In genomic region chr15:77810180-77810579, GRCh38 we compare ENCODE assay signal across 22 cellular contexts.
DNase-seq lines count a peak whose midpoint lies in the region; ATAC-seq lines count a peak whose summit lies in the region.
"Had no signal": no experiment of that assay in that cellular context is flagged by ENCODE, and none has a peak within 500 bp of the region (broad histone marks: within the 10 kb centered on the region; RNA-seq: fewer than 3 reads in every experiment).

No MANE protein-coding gene starts in this region.

- ATAC-seq in Right ventricle myocardium inferior (peak; percentile 24), left cardiac atrium (no peak)
- ATAC-seq: A549; natural killer cell; stimulated activated naive CD8-positive, alpha-beta T cell treated with anti-CD3 and anti-CD28 coated beads, Interleukin-15, Interleukin-2, amounts not matched to agents 100 U/mL and 50 U/mL, for 24 hours; T-helper 17 cell had no signal

- intact Hi-C loops in Right ventricle myocardium inferior (cut with DNase I) (no loop called here), left cardiac atrium (cut with DNase I) (no loop called here)

- H3K27ac ChIP-seq in substantia nigra (ENCODE audit: low read depth, low read length, poor library complexity, severe bottlenecking) = no peak overlapping the region
- H3K27ac ChIP-seq: A549, upper lobe of left lung, VCaP had no signal

- no peak for DNase-seq in Right ventricle myocardium inferior (ENCODE audit: missing footprints)
- DNase-seq in left cardiac atrium = no peak
- peak; percentile 22 for DNase-seq in NCI-H526 treated with DMSO at 0.1 percent for 48 hours (lab: John Stamatoyannopoulos, UW)
- DNase-seq in left kidney (ENCODE audit: low read depth, low spot score) = peak; percentile 52
- peak; percentile 4 for DNase-seq in stromal cell of bone marrow (ENCODE audit: low read depth)
- no peak for DNase-seq in KG1 (lab: John Stamatoyannopoulos, UW)
- DNase-seq in substantia nigra (lab: John Stamatoyannopoulos, UW) = no peak
- no peak for DNase-seq in NCI-H146 treated with DMSO at 0.1 percent for 48 hours (lab: John Stamatoyannopoulos, UW; ENCODE audit: unreplicated experiment)
- DNase-seq: activated CD4-positive, alpha-beta memory T cell treated with anti-CD3 and anti-CD28 coated beads for 36 hours; activated naive CD4-positive, alpha-beta T cell treated with Interleukin-2 at 50 U/mL for 16 hours; aorta; CD4-positive, CD25-positive, alpha-beta regulatory T cell; DMS53; GOT3; islet precursor cell; natural killer cell; SHP77; stimulated activated naive CD8-positive, alpha-beta T cell treated with anti-CD3 and anti-CD28 coated beads, Interleukin-15, Interleukin-2, amounts not matched to agents 100 U/mL and 50 U/mL, for 24 hours; T-helper 17 cell; upper lobe of left lung had no signal

Comparison
In these comparisons a context has a peak if more than half of its experiments do, and no peak if none do; other contexts are left out.
1. DNase-seq: peak in NCI-H526 treated with DMSO at 0.1 percent for 48 hours (single experiment), left kidney (single experiment) and stromal cell of bone marrow (single experiment); none in Right ventricle myocardium inferior (single experiment), left cardiac atrium (single experiment), KG1 (single experiment), substantia nigra (0 of 49) and NCI-H146 treated with DMSO at 0.1 percent for 48 hours (single experiment).